ENCODE assay signal across 15 cellular contexts in genomic region chr7:129257168-129257567, GRCh38.
"Had no signal": no experiment of that assay in that cellular context is flagged by ENCODE, and none has a peak within 500 bp of the region (broad histone marks: within the 10 kb centered on the region; RNA-seq: fewer than 3 reads in every experiment).

No MANE protein-coding gene starts in this region.

- H3K36me3 Mint-ChIP-seq: immature natural killer cell had no signal

- DNase-seq: activated CD4-positive, alpha-beta memory T cell treated with anti-CD3 and anti-CD28 coated beads, Interleukin-2, amount 10 ng/mL, durations not matched to agents 7 days and 5 days; activated gamma-delta T cell treated with Interleukin-2 at 50 U/mL for 16 hours; activated naive CD8-positive, alpha-beta T cell treated with anti-CD3 and anti-CD28 coated beads for 36 hours; activated T-cell treated with anti-CD3 and anti-CD28 coated beads, Interleukin-2, amount 50 U/mL, for 72 hours; dermis blood vessel endothelial cell; erythroblast; hippocampal formation; immature natural killer cell; lower lobe of right lung; midbrain; right cardiac atrium; transverse colon had no signal

- H3K27me3 ChIP-seq: neutrophil, transverse colon had no signal

- H3K4me3 Mint-ChIP-seq: activated CD4-positive, alpha-beta memory T cell treated with anti-CD3 and anti-CD28 coated beads, Interleukin-2, amount 10 ng/mL, durations not matched to agents 7 days and 5 days; activated naive CD8-positive, alpha-beta T cell treated with anti-CD3 and anti-CD28 coated beads for 36 hours; activated T-cell treated with anti-CD3 and anti-CD28 coated beads, Interleukin-2, amount 50 U/mL, for 72 hours; immature natural killer cell; stimulated activated memory B cell treated with anti-CD40 and anti-IgM and Interleukin-4, amounts not matched to agents 10 μg/mL and 1 μg/mL and 100 μg/mL, for 72 hours; T-helper 1 cell treated with Interleukin-12 subunit alpha and Interleukin-12 subunit beta and Interleukin-4 antibody, amounts not matched to agents 30 μg/mL and 1 μg/mL, for 36 hours had no signal

- ATAC-seq: activated T-cell treated with anti-CD3 and anti-CD28 coated beads, Interleukin-2, amount 50 U/mL, for 72 hours; lower lobe of right lung; right cardiac atrium; stimulated activated memory B cell treated with anti-CD40 and anti-IgM and Interleukin-4, amounts not matched to agents 10 μg/mL and 1 μg/mL and 100 μg/mL, for 72 hours had no signal

- H3K9me3 ChIP-seq: lower lobe of right lung, neutrophil, transverse colon had no signal

- H3K36me3 ChIP-seq: lower lobe of right lung, neutrophil, transverse colon had no signal

- H3K9me3 Mint-ChIP-seq: activated CD4-positive, alpha-beta memory T cell treated with anti-CD3 and anti-CD28 coated beads, Interleukin-2, amount 10 ng/mL, durations not matched to agents 7 days and 5 days; activated naive CD8-positive, alpha-beta T cell treated with anti-CD3 and anti-CD28 coated beads for 36 hours; activated T-cell treated with anti-CD3 and anti-CD28 coated beads, Interleukin-2, amount 50 U/mL, for 72 hours; immature natural killer cell; stimulated activated memory B cell treated with anti-CD40 and anti-IgM and Interleukin-4, amounts not matched to agents 10 μg/mL and 1 μg/mL and 100 μg/mL, for 72 hours; T-helper 1 cell treated with Interleukin-12 subunit alpha and Interleukin-12 subunit beta and Interleukin-4 antibody, amounts not matched to agents 30 μg/mL and 1 μg/mL, for 36 hours had no signal

- H3K27ac Mint-ChIP-seq: activated CD4-positive, alpha-beta memory T cell treated with anti-CD3 and anti-CD28 coated beads, Interleukin-2, amount 10 ng/mL, durations not matched to agents 7 days and 5 days; activated naive CD8-positive, alpha-beta T cell treated with anti-CD3 and anti-CD28 coated beads for 36 hours; activated T-cell treated with anti-CD3 and anti-CD28 coated beads, Interleukin-2, amount 50 U/mL, for 72 hours; stimulated activated memory B cell treated with anti-CD40 and anti-IgM and Interleukin-4, amounts not matched to agents 10 μg/mL and 1 μg/mL and 100 μg/mL, for 72 hours; T-helper 1 cell treated with Interleukin-12 subunit alpha and Interleukin-12 subunit beta and Interleukin-4 antibody, amounts not matched to agents 30 μg/mL and 1 μg/mL, for 36 hours had no signal

- H3K27me3 Mint-ChIP-seq: activated CD4-positive, alpha-beta memory T cell treated with anti-CD3 and anti-CD28 coated beads, Interleukin-2, amount 10 ng/mL, durations not matched to agents 7 days and 5 days; activated naive CD8-positive, alpha-beta T cell treated with anti-CD3 and anti-CD28 coated beads for 36 hours; stimulated activated memory B cell treated with anti-CD40 and anti-IgM and Interleukin-4, amounts not matched to agents 10 μg/mL and 1 μg/mL and 100 μg/mL, for 72 hours had no signal

- H3K4me3 ChIP-seq: lower lobe of right lung, transverse colon had no signal

- H3K27ac ChIP-seq: lower lobe of right lung, neutrophil, transverse colon had no signal
